ENCODE assay signal across 8 cellular contexts in genomic region chr12:662541-663292, GRCh38. TPM values are rescaled to one million over a fixed set of nuclear protein-coding genes. Genes with fewer than 3 reads are reported as not detected.
DNase-seq lines count a peak whose midpoint lies in the region; ATAC-seq and TF ChIP-seq lines count a peak whose summit lies in the region.
"Had no signal": no experiment of that assay in that cellular context is flagged by ENCODE, and none has a peak within 500 bp of the region (broad histone marks: within the 10 kb centered on the region; RNA-seq: fewer than 3 reads in every experiment).

No MANE protein-coding gene starts in this region.

- TF ChIP-seq CTCF in left ventricle myocardium inferior (IDR thresholded peaks at IDR 0.05; ENCODE audit: borderline replicate concordance) (no peak), stomach (IDR thresholded peaks at IDR 0.05) (no peak), body of pancreas (IDR thresholded peaks at IDR 0.05) (no peak)

- H3K36me3 ChIP-seq in left ventricle myocardium inferior = no peaks in the 10 kb centered on the region
- H3K36me3 ChIP-seq in stomach = no peaks in the 10 kb centered on the region
- no peaks in the 10 kb centered on the region for H3K36me3 ChIP-seq in body of pancreas (replicated peaks in 1 of 2; ENCODE audit: insufficient read depth in 1 of 2, low read depth in 2 of 2)

- H3K36me3 Mint-ChIP-seq in activated CD4-positive, alpha-beta memory T cell treated with anti-CD3 and anti-CD28 coated beads for 36 hours = no peaks in the 10 kb centered on the region

- CTCF ChIA-PET in activated CD4-positive, alpha-beta memory T cell treated with anti-CD3 and anti-CD28 coated beads for 36 hours (lab: Charles Lee) = interaction anchor here (0.6 to 2.3 kb wide), 7 partner anchors 11 to 152 kb away, joined by 3 to 10 read pairs (median 5); no protein-coding TSS in a partner anchor

- WGBS in stomach, 5 donors = 34 to 58% (median 49%) methylated on average over 8 of the region's 8 CpGs
- WGBS in body of pancreas, 2 donors = 30 to 32% methylated on average over 8 of the region's 8 CpGs

- no peak for DNase-seq in Jurkat, Clone E6-1 (ENCODE audit: low read depth, low spot score)
- DNase-seq in activated CD4-positive, alpha-beta memory T cell treated with anti-CD3 and anti-CD28 coated beads for 36 hours = peak; percentile 4
- DNase-seq in left ventricle myocardium inferior (no peak), stomach (no peak), NCI-H1694 (lab: John Stamatoyannopoulos, UW) (no peak), NCI-H187 (lab: John Stamatoyannopoulos, UW) (no peak), body of pancreas (no peak)
- DNase-seq: NCI-H1436 treated with DMSO at 0.1 percent for 48 hours had no signal

- H3K27ac ChIP-seq in left ventricle myocardium inferior (replicated peaks) (peak overlapping the region; percentile 84), stomach (peak overlapping the region in 3 of 5 donors; percentile 10 to 55 (median 15)), body of pancreas (no peak overlapping the region)

- TF ChIP-seq POLR2A in stomach (IDR thresholded peaks at IDR 0.05) = no peak
- no peak for TF ChIP-seq POLR2A in body of pancreas (IDR thresholded peaks at IDR 0.05)

- intact Hi-C loops in activated CD4-positive, alpha-beta memory T cell treated with anti-CD3 and anti-CD28 coated beads for 36 hours (cut with micrococcal nuclease) = no loop called here
- intact Hi-C loops in left ventricle myocardium inferior (cut with micrococcal nuclease) (no loop called here), stomach (cut with DNase I; ENCODE audit: low total_unique reads) (no loop called here), body of pancreas (cut with DNase I) (no loop called here)

- no peaks in the 10 kb centered on the region for H3K27me3 ChIP-seq in left ventricle myocardium inferior (ENCODE audit: low read depth)
- peaks cover 0 to 5% (median 0%) of the 10 kb centered on the region in 3 donors for H3K27me3 ChIP-seq in stomach
- no peaks in the 10 kb centered on the region for H3K27me3 ChIP-seq in body of pancreas

- peaks cover 50% of the 10 kb centered on the region for H3K4me1 Mint-ChIP-seq in activated CD4-positive, alpha-beta memory T cell treated with anti-CD3 and anti-CD28 coated beads for 36 hours (ENCODE audit: low read depth)

- H3K9me3 ChIP-seq in left ventricle myocardium inferior (replicated peaks) (no peaks in the 10 kb centered on the region), stomach (no peaks in the 10 kb centered on the region), body of pancreas (no peaks in the 10 kb centered on the region)

- H3K4me1 ChIP-seq in left ventricle myocardium inferior (peaks cover 39% of the 10 kb centered on the region), stomach (peaks cover 0 to 25% (median 3%) of the 10 kb centered on the region in 4 donors), body of pancreas (no peaks in the 10 kb centered on the region)

- peak overlapping the region; percentile 37 for H3K4me3 ChIP-seq in Jurkat, Clone E6-1 (ENCODE audit: low read length)
- H3K4me3 ChIP-seq in left ventricle myocardium inferior (peak overlapping the region; percentile 54), stomach (no peak overlapping the region), body of pancreas (no peak overlapping the region)

- no peaks in the 10 kb centered on the region for H3K27me3 Mint-ChIP-seq in activated CD4-positive, alpha-beta memory T cell treated with anti-CD3 and anti-CD28 coated beads for 36 hours

- peak overlapping the region; percentile 65 for H3K27ac Mint-ChIP-seq in activated CD4-positive, alpha-beta memory T cell treated with anti-CD3 and anti-CD28 coated beads for 36 hours

- H3K9me3 Mint-ChIP-seq in activated CD4-positive, alpha-beta memory T cell treated with anti-CD3 and anti-CD28 coated beads for 36 hours = no peaks in the 10 kb centered on the region

- no peak for TF ChIP-seq EP300 in stomach (IDR thresholded peaks at IDR 0.05)

- H3K4me3 Mint-ChIP-seq in activated CD4-positive, alpha-beta memory T cell treated with anti-CD3 and anti-CD28 coated beads for 36 hours = peak overlapping the region; percentile 52

- no peak for ATAC-seq in body of pancreas

- POLR2A ChIA-PET in activated CD4-positive, alpha-beta memory T cell treated with anti-CD3 and anti-CD28 coated beads for 36 hours (lab: Charles Lee) = interaction anchor here (1.6 to 1.9 kb wide), 2 partner anchors 19 to 91 kb away, joined by 4 to 7 read pairs; no protein-coding TSS in a partner anchor

RNA-seq across cellular contexts. Expression of gene NINJ2, which starts 0.5 kb away (rescaled TPM):
- polyA plus RNA-seq in Jurkat, Clone E6-1 (2012; ENCODE audit: insufficient read depth, insufficient read length) = 28.6 TPM
- 1 to 10 TPM; 5.1 to 7.5 TPM for total RNA-seq in activated CD4-positive, alpha-beta memory T cell treated with anti-CD3 and anti-CD28 coated beads for 36 hours
- 4.6 TPM for total RNA-seq in left ventricle myocardium inferior
- 10 to 100 TPM in 1 of 5 donors, 1 to 10 TPM in 1, not detected in 3; 2.2 to 26.2 TPM for total RNA-seq in stomach
- polyA plus RNA-seq in stomach = 1 to 10 TPM; 2.0 to 5.2 (median 5.0) TPM
- total RNA-seq in body of pancreas = 1 to 10 TPM in 1 of 2 donors, under 1 TPM in 1; 0.78 to 5.6 TPM

Comparison
In these comparisons a context has a peak if more than half of its experiments do, and no peak if none do; other contexts are left out.
1. H3K4me3 ChIP-seq: peak in Jurkat, Clone E6-1 (single experiment) and left ventricle myocardium inferior (single experiment); none in stomach (0 of 4) and body of pancreas (0 of 2).
2. H3K27ac ChIP-seq: peak in left ventricle myocardium inferior (single experiment) and stomach (3 of 5); none in body of pancreas (0 of 4).